In genomic region chr2:85429213-85429923, GRCh38 we compare ENCODE assay signal across 2 cellular contexts.
TF ChIP-seq lines count a peak whose summit lies in the region.

No MANE protein-coding gene starts in this region.

TF ChIP-seq in IMR-90, 13 proteins besides CTCF, POLR2A, EP300 and RAD21:
- TF ChIP-seq BHLHE40 (IDR thresholded peaks at IDR 0.05; ENCODE audit: low read depth, low read length) (no peak), CHD1 (IDR thresholded peaks at IDR 0.05; ENCODE audit: low read depth, low read length) (no peak), MXI1 (IDR thresholded peaks at IDR 0.05; ENCODE audit: borderline replicate concordance, low read depth, low read length) (no peak), SMC3 (IDR thresholded peaks at IDR 0.05; ENCODE audit: low read depth, low read length) (no peak), USF2 (IDR thresholded peaks at IDR 0.05; ENCODE audit: low read depth, low read length) (no peak), RFX5 (IDR thresholded peaks at IDR 0.05; ENCODE audit: low read depth, low read length) (no peak), FOS (IDR thresholded peaks at IDR 0.05; ENCODE audit: low read depth, low read length) (no peak), MAFK (IDR thresholded peaks at IDR 0.05; ENCODE audit: low read depth, low read length) (no peak), MAZ (IDR thresholded peaks at IDR 0.05; ENCODE audit: borderline replicate concordance, low read depth, low read length) (no peak), CEBPB (IDR thresholded peaks at IDR 0.05; ENCODE audit: low read depth, low read length) (no peak), RCOR1 (IDR thresholded peaks at IDR 0.05; ENCODE audit: insufficient replicate concordance, low read length) (no peak), NFE2L2 (IDR thresholded peaks at IDR 0.05; ENCODE audit: low read depth, low read length) (no peak)
- TF ChIP-seq, protein P1, sequence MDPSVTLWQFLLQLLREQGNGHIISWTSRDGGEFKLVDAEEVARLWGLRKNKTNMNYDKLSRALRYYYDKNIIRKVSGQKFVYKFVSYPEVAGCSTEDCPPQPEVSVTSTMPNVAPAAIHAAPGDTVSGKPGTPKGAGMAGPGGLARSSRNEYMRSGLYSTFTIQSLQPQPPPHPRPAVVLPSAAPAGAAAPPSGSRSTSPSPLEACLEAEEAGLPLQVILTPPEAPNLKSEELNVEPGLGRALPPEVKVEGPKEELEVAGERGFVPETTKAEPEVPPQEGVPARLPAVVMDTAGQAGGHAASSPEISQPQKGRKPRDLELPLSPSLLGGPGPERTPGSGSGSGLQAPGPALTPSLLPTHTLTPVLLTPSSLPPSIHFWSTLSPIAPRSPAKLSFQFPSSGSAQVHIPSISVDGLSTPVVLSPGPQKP (IDR thresholded peaks at IDR 0.05; ENCODE audit: borderline replicate concordance, low read depth, low read length): no peak

TF ChIP-seq in K562, 482 proteins besides CTCF, POLR2A, EP300 and RAD21:
- TF ChIP-seq PKNOX1 (IDR thresholded peaks at IDR 0.05) (peak; percentile 21; the same call in 1 of the 2 replicates), EHMT2 (IDR thresholded peaks at IDR 0.05) (no peak), ZBTB7A (IDR thresholded peaks at IDR 0.05; ENCODE audit: borderline replicate concordance, control insufficient read depth, low read depth, low read length) (peak; percentile 45; the same call in 1 of the 2 replicates)
- TF ChIP-seq, protein P2, sequence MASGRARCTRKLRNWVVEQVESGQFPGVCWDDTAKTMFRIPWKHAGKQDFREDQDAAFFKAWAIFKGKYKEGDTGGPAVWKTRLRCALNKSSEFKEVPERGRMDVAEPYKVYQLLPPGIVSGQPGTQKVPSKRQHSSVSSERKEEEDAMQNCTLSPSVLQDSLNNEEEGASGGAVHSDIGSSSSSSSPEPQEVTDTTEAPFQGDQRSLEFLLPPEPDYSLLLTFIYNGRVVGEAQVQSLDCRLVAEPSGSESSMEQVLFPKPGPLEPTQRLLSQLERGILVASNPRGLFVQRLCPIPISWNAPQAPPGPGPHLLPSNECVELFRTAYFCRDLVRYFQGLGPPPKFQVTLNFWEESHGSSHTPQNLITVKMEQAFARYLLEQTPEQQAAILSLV (tag; IDR thresholded peaks at IDR 0.05): 0 out of 2 replicates have a peak, but pooled peaks have one; percentile 5
